ENCODE assay signal across 8 cellular contexts in the genomic region with DNA sequence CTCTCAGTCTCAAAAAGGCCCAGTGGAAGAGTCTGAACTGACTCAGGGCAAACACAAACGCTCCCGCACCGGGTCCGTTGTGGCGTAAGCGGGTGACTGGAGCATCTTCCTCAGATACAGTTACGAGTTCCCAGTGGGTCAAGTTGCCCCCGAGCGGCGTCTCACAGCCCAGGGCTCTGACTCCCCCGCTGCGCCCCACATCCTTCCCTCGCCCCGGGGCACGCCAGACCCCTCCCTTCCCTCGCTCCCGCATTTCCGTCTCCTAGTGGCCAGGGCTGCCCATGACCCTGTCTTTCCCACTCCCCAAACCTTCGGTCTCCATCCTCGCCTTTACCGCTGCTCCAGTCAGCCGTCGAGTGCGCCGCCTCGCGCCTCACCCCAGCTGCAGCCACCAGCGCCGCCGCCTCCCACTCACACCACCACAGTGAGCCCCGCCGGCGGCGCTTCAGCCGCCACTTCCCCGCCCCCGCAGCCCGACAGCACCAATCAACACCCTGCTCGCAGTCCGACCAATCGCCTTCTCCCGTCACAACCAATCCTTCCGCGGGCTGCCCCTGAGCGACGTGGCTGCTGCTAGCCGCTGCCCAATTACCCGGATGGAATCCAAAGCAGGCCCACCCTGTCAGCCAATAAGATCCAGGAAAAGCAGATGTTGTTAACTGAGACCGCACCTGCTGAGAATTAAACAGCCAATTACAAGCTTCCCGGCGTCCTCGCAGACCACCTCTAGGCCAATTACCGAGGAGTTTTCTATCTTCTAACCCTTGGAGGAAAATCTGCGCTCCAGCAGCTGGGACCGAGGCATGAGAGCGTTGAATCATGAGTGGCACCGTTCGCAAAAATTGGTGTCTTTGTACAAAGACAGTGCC. TPM values are rescaled to one million over a fixed set of nuclear protein-coding genes. Genes with fewer than 3 reads are reported as not detected.
DNase-seq lines count a peak whose midpoint lies in the region; ATAC-seq, FAIRE-seq and TF ChIP-seq lines count a peak whose summit lies in the region.

TSS of gene TDRKH (minus strand) at position 430 of the 869 bp plus-strand sequence. CDS start 7,478 bp downstream, outside the sequence.

- H3K36me3 ChIP-seq in prostate gland = no peaks in the 10 kb centered on the region

- peak within 1 kb of the TSS; percentile 39 to 67 for H3K27ac ChIP-seq in prostate gland

- FAIRE-seq in urothelium cell line (lab: Jason Lieb, UNC) = peak; percentile 98

- H3K4me1 Mint-ChIP-seq in T-helper 1 cell treated with Interleukin-12 subunit alpha and Interleukin-12 subunit beta and Interleukin-4 antibody, amounts not matched to agents 30 μg/mL and 1 μg/mL, for 36 hours (ENCODE audit: low read depth) = peaks cover 30% of the 10 kb centered on the region

- H3K4me3 Mint-ChIP-seq in T-helper 1 cell treated with Interleukin-12 subunit alpha and Interleukin-12 subunit beta and Interleukin-4 antibody, amounts not matched to agents 30 μg/mL and 1 μg/mL, for 36 hours = peak within 1 kb of the TSS; percentile 93

- TF ChIP-seq CTCF in GM13976 (IDR thresholded peaks at IDR 0.05; ENCODE audit: borderline replicate concordance, control extremely low read depth, extremely low read depth, insufficient read depth, missing control alignments) = peak; percentile 47
- peak in 2 of 4 experiments; percentile 42 to 50 for TF ChIP-seq CTCF in prostate gland (IDR thresholded peaks at IDR 0.05)

- in situ Hi-C loops in GM13976 (cut with MboI; ENCODE audit: low sequenced_read_pairs, unreplicated experiment) = no loop called here

- no peaks in the 10 kb centered on the region for H3K27me3 ChIP-seq in prostate gland (replicated peaks; ENCODE audit: insufficient read depth)

- no peaks in the 10 kb centered on the region for H3K9me3 ChIP-seq in prostate gland

- no peaks in the 10 kb centered on the region for H3K4me1 ChIP-seq in prostate gland (replicated peaks)

- TF ChIP-seq POLR2A in prostate gland (IDR thresholded peaks at IDR 0.05) = peak; percentile 80

- intact Hi-C loops in left ventricle myocardium superior (cut with micrococcal nuclease) (no loop called here), prostate gland (cut with DNase I) (no loop called here)

- no peaks in the 10 kb centered on the region for H3K27me3 Mint-ChIP-seq in T-helper 1 cell treated with Interleukin-12 subunit alpha and Interleukin-12 subunit beta and Interleukin-4 antibody, amounts not matched to agents 30 μg/mL and 1 μg/mL, for 36 hours (ENCODE audit: low read depth)

- peak within 1 kb of the TSS; percentile 87 for H3K27ac Mint-ChIP-seq in T-helper 1 cell treated with Interleukin-12 subunit alpha and Interleukin-12 subunit beta and Interleukin-4 antibody, amounts not matched to agents 30 μg/mL and 1 μg/mL, for 36 hours

- H3K4me3 ChIP-seq in prostate gland = peak within 1 kb of the TSS; percentile 50 to 67

- WGBS in prostate gland = under 1% methylated on average over 56 of the region's 58 CpGs

- peak; percentile 99 for DNase-seq in GM13976 (ENCODE audit: low spot score)
- peak; percentile 99 for DNase-seq in NCI-H146 (lab: John Stamatoyannopoulos, UW)
- peak; percentile 62 to 99 (median 98) for DNase-seq in amygdala (lab: John Stamatoyannopoulos, UW)
- DNase-seq in left ventricle myocardium superior = peak; percentile 98
- peak; percentile 99 for DNase-seq in prostate gland (ENCODE audit: low spot score)
- peak; percentile 100 for DNase-seq in urothelium cell line (ENCODE audit: low spot score)

- peaks cover 9% of the 10 kb centered on the region for H3K36me3 Mint-ChIP-seq in T-helper 1 cell treated with Interleukin-12 subunit alpha and Interleukin-12 subunit beta and Interleukin-4 antibody, amounts not matched to agents 30 μg/mL and 1 μg/mL, for 36 hours (ENCODE audit: low read depth)

- no peaks in the 10 kb centered on the region for H3K9me3 Mint-ChIP-seq in T-helper 1 cell treated with Interleukin-12 subunit alpha and Interleukin-12 subunit beta and Interleukin-4 antibody, amounts not matched to agents 30 μg/mL and 1 μg/mL, for 36 hours

- peak; percentile 96 for ATAC-seq in HG02870 (IDR thresholded peaks at IDR 0.05; ENCODE audit: unreplicated experiment)
- peak; percentile 100 for ATAC-seq in left ventricle myocardium superior

RNA-seq across cellular contexts. Expression of gene TDRKH, which starts in this region (rescaled TPM):
- total RNA-seq in left ventricle myocardium superior (5.5 TPM), prostate gland (10 to 100 TPM; 21.1 to 25.0 TPM)

Comparison
In these comparisons a context has a peak if more than half of its experiments do, and no peak if none do; other contexts are left out.
1. Peak in every context shown above with its lines: DNase-seq, ATAC-seq, H3K4me3 ChIP-seq and H3K27ac ChIP-seq.